In the genomic region with DNA sequence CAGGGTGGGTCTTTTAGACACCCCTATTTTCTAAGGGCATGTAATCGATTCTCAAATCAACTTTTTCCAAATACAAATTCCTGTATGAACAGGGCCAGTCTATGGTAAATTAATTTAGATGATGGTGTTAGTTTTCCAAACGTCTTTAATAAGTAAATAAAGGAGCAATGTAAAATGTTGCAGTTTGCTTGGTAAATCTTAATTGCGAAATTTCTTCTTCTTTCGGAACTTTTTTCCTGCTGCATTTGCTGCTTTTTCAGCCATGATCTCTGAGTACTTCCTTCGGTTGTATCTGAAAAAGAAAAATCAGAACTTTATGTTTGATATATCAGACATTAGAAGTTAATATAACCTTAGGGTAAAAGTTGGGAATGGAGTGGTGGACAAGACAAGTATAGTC, we compare ENCODE assay signal across 28 cellular contexts.
"Had no signal": no experiment of that assay in that cellular context is flagged by ENCODE, and none has a peak within 500 bp of the region (broad histone marks: within the 10 kb centered on the region; RNA-seq: fewer than 3 reads in every experiment).

No MANE protein-coding gene starts in this region.

- H3K9me3 ChIP-seq: ovary, psoas muscle, spleen, suprapubic skin, testis, tibial artery, transverse colon, upper lobe of right lung, uterus had no signal

- H3K4me3 ChIP-seq: neural progenitor cell, ovary, psoas muscle, skin epidermis, smooth muscle cell, spleen, suprapubic skin, testis, tibial artery, transverse colon, upper lobe of right lung, uterus had no signal

- ATAC-seq: natural killer cell; psoas muscle; right cardiac atrium; sciatic nerve; stimulated activated memory B cell treated with anti-CD40 and anti-IgM and Interleukin-4, amounts not matched to agents 10 μg/mL and 1 μg/mL and 100 μg/mL, for 72 hours; stimulated activated naive CD8-positive, alpha-beta T cell treated with anti-CD3 and anti-CD28 coated beads, Interleukin-15, amount 100 ng/mL, for 72 hours; stimulated activated naive CD8-positive, alpha-beta T cell treated with anti-CD3 and anti-CD28 coated beads, Interleukin-15, Interleukin-2, amounts not matched to agents 100 U/mL and 50 U/mL, for 24 hours; upper lobe of right lung had no signal

- H2AFZ ChIP-seq: neural progenitor cell, parathyroid adenoma had no signal

- H3K36me3 ChIP-seq: ovary, uterus had no signal

- H3K27ac ChIP-seq: neural progenitor cell, ovary, parathyroid adenoma, psoas muscle, skin epidermis, spleen, suprapubic skin, testis, tibial artery, transverse colon, upper lobe of right lung, uterus had no signal

- H3K4me2 ChIP-seq: neural progenitor cell, smooth muscle cell had no signal

- H3K27me3 ChIP-seq: neural progenitor cell, ovary, spleen, suprapubic skin, testis, tibial artery, transverse colon, upper lobe of right lung, uterus had no signal

- H3K79me2 ChIP-seq: parathyroid adenoma had no signal

- H3K9ac ChIP-seq: neural progenitor cell, parathyroid adenoma had no signal

- H3K4me1 ChIP-seq: neural progenitor cell, parathyroid adenoma, psoas muscle, suprapubic skin, testis, tibial artery, transverse colon, upper lobe of right lung, uterus had no signal

- DNase-seq: natural killer cell; occipital lobe; ovary; posterior cingulate gyrus; psoas muscle; right cardiac atrium; spleen; stimulated activated CD4-positive, alpha-beta T cell treated with anti-CD3 and anti-CD28 coated beads, Interleukin-12 subunit alpha, Interleukin-12 subunit beta, amount 100 ng/mL, for 4 hours; stimulated activated CD4-positive, alpha-beta T cell treated with anti-CD3 and anti-CD28 coated beads, Interleukin-1b, Interleukin-23, amount 100 ng/mL, for 48 hours; stimulated activated CD4-positive, alpha-beta T cell treated with anti-CD3 and anti-CD28 coated beads, Interleukin-4, amount 100 ng/mL, for 1 hour; stimulated activated CD4-positive, alpha-beta T cell treated with anti-CD3 and anti-CD28 coated beads, Interleukin-4, amount 100 ng/mL, for 4 hours; stimulated activated CD8-positive, alpha-beta memory T cell treated with anti-CD3 and anti-CD28 coated beads, Interleukin-4, amount 100 ng/mL, for 48 hours; stimulated activated naive CD4-positive, alpha-beta T cell; stimulated activated naive CD8-positive, alpha-beta T cell treated with anti-CD3 and anti-CD28 coated beads, Interleukin-15, amount 100 ng/mL, for 72 hours; stimulated activated naive CD8-positive, alpha-beta T cell treated with anti-CD3 and anti-CD28 coated beads, Interleukin-15, Interleukin-2, amounts not matched to agents 100 U/mL and 50 U/mL, for 24 hours; substantia nigra; testis; tibial artery; transverse colon; upper lobe of right lung; uterus had no signal
